Comparison of ENCODE assay signal across 8 cellular contexts in genomic region chr10:130190737-130191115, GRCh38. TPM values are rescaled to one million over a fixed set of nuclear protein-coding genes. Genes with fewer than 3 reads are reported as not detected.
A peak's percentile ranks its signal among the peaks of the same experiment; 100 is the strongest.
DNase-seq lines count a peak whose midpoint lies in the region; FAIRE-seq and TF ChIP-seq lines count a peak whose summit lies in the region.

No MANE protein-coding gene starts in this region.

- no peaks in the 10 kb centered on the region for H3K4me1 ChIP-seq in GM23248 (ENCODE audit: insufficient read depth)
- no peaks in the 10 kb centered on the region for H3K4me1 ChIP-seq in smooth muscle cell (ENCODE audit: low read depth)

- H3K79me2 ChIP-seq in GM23248 (ENCODE audit: insufficient read depth) (no peaks in the 10 kb centered on the region), smooth muscle cell (ENCODE audit: low read depth) (no peaks in the 10 kb centered on the region)

- no peak for FAIRE-seq in D721Med (lab: Jason Lieb, UNC)

- in situ Hi-C loops in GM23248 (cut with MboI) = no loop called here
- in situ Hi-C loops in brain microvascular endothelial cell (cut with HindIII; ENCODE audit: low pct_ligation_motif_present, low sequenced_read_pairs) = no loop called here

- no peak overlapping the region for H3K27ac ChIP-seq in GM23248
- H3K27ac ChIP-seq in brain microvascular endothelial cell = no peak overlapping the region
- no peak overlapping the region for H3K27ac ChIP-seq in smooth muscle cell (ENCODE audit: low read depth)

- no peak overlapping the region for H3K27ac Mint-ChIP-seq in osteocyte (ENCODE audit: unreplicated experiment)

- H3K9ac ChIP-seq in GM23248 (peak overlapping the region; percentile 78), smooth muscle cell (ENCODE audit: low read depth) (peak overlapping the region; percentile 34)

- H4K20me1 ChIP-seq in GM23248 (ENCODE audit: insufficient read depth) (no peaks in the 10 kb centered on the region), smooth muscle cell (ENCODE audit: low read depth) (no peaks in the 10 kb centered on the region)

- H3K4me3 ChIP-seq in GM23248 (peak overlapping the region; percentile 72), brain microvascular endothelial cell (ENCODE audit: low read depth, low read length) (peak overlapping the region; percentile 63), smooth muscle cell (peak overlapping the region; percentile 77)

- H2AFZ ChIP-seq in GM23248 (peak overlapping the region; percentile 77), smooth muscle cell (ENCODE audit: low read depth) (peak overlapping the region; percentile 69)

- H3K4me3 Mint-ChIP-seq in osteocyte (ENCODE audit: unreplicated experiment) = no peak overlapping the region

- no peaks in the 10 kb centered on the region for H3K9me2 ChIP-seq in GM23248 (ENCODE audit: insufficient read depth)

- H3K9me3 Mint-ChIP-seq in osteocyte (ENCODE audit: unreplicated experiment) = no peaks in the 10 kb centered on the region

- H3K36me3 ChIP-seq in GM23248 (ENCODE audit: low read depth) (no peaks in the 10 kb centered on the region; the same call in 1 of the 2 replicates), brain microvascular endothelial cell (replicated peaks) (peaks cover 6% of the 10 kb centered on the region), smooth muscle cell (ENCODE audit: low read depth) (no peaks in the 10 kb centered on the region)

- no peaks in the 10 kb centered on the region for H3K27me3 ChIP-seq in GM23248 (replicated peaks; ENCODE audit: insufficient read depth)
- H3K27me3 ChIP-seq in brain microvascular endothelial cell (replicated peaks) = no peaks in the 10 kb centered on the region
- H3K27me3 ChIP-seq in smooth muscle cell (ENCODE audit: low read depth) = no peaks in the 10 kb centered on the region

- no peaks in the 10 kb centered on the region for H3K27me3 Mint-ChIP-seq in osteocyte (ENCODE audit: unreplicated experiment)

- DNase-seq in GM23248 (peak; percentile 29), brain microvascular endothelial cell (no peak), iPS-NIHi11 (ENCODE audit: low spot score) (peak; percentile 72), smooth muscle cell (lab: John Stamatoyannopoulos, UW; ENCODE audit: unreplicated experiment) (no peak), D721Med (ENCODE audit: insufficient read length, low spot score) (no peak), H4 (ENCODE audit: low spot score) (no peak), osteocyte (ENCODE audit: extremely low spot score, unreplicated experiment) (no peak), NCI-H524 (lab: John Stamatoyannopoulos, UW) (no peak)

- H3F3A ChIP-seq in GM23248 (ENCODE audit: insufficient read depth) (no peaks in the 10 kb centered on the region), smooth muscle cell (ENCODE audit: low read depth) (no peaks in the 10 kb centered on the region)

- no peaks in the 10 kb centered on the region for H3K4me1 Mint-ChIP-seq in osteocyte (ENCODE audit: unreplicated experiment)

- no peak for TF ChIP-seq CTCF in brain microvascular endothelial cell (IDR thresholded peaks at IDR 0.05; ENCODE audit: low read depth, low read length, missing control alignments)
- TF ChIP-seq CTCF in smooth muscle cell (IDR thresholded peaks at IDR 0.05; ENCODE audit: borderline replicate concordance, insufficient read depth, poor library complexity, severe bottlenecking) = no peak
- TF ChIP-seq CTCF in D721Med (IDR thresholded peaks at IDR 0.05; ENCODE audit: insufficient read depth, missing control alignments) = no peak
- TF ChIP-seq CTCF in osteocyte (IDR thresholded peaks at IDR 0.05) = no peak

- H3K9me3 ChIP-seq in GM23248 (ENCODE audit: low read depth) (no peaks in the 10 kb centered on the region), smooth muscle cell (replicated peaks; ENCODE audit: low read depth) (no peaks in the 10 kb centered on the region)

- peak overlapping the region; percentile 63 for H3K4me2 ChIP-seq in GM23248 (ENCODE audit: unreplicated experiment)
- H3K4me2 ChIP-seq in smooth muscle cell = peak overlapping the region; percentile 98

- 9 to 10% methylated on average over 20 to 25 of the region's 25 CpGs for WGBS in GM23248 (ENCODE audit: low coverage in 1 of 2, low lambda C conversion rate in 2 of 2, missing lambda C conversion rate in 2 of 2), 2 experiments
- WGBS in smooth muscle cell (ENCODE audit: low lambda C conversion rate) = 63% methylated on average over 11 of the region's 25 CpGs

- peaks cover 3% of the 10 kb centered on the region for H3K36me3 Mint-ChIP-seq in osteocyte (ENCODE audit: unreplicated experiment)

RNA-seq across cellular contexts. Expression of gene GLRX3, which starts 54.5 kb away (rescaled TPM):
- 80.4 and 90.9 TPM in 2 replicates for total RNA-seq in GM23248 (2014; rRNA removed; shearing (Covaris generic))
- 133 and 149 TPM in 2 replicates for polyA plus RNA-seq in GM23248 (2016; fragmentation: Nextera tagmentation; extraction: Ambion mirVana)
- 101 and 125 TPM in 2 replicates for total RNA-seq in smooth muscle cell
- polyA plus RNA-seq in smooth muscle cell = 127 and 132 TPM in 2 replicates
- total RNA-seq in H4 (2014; rRNA removed; shearing (Covaris generic)) = 163 and 181 TPM in 2 replicates
- 58.7 and 61.2 TPM in 2 replicates for total RNA-seq in osteocyte

Comparison
In these comparisons a context has a peak if more than half of its experiments do, and no peak if none do; other contexts are left out.
1. DNase-seq: peak in GM23248 (single experiment) and iPS-NIHi11 (single experiment); none in brain microvascular endothelial cell (single experiment), smooth muscle cell (single experiment), D721Med (single experiment), H4 (single experiment), osteocyte (single experiment) and NCI-H524 (0 of 2).
2. Peak in every context shown above with its lines, with median percentiles within 50 percentile points of each other: H3K4me3 ChIP-seq.